In the genomic region with DNA sequence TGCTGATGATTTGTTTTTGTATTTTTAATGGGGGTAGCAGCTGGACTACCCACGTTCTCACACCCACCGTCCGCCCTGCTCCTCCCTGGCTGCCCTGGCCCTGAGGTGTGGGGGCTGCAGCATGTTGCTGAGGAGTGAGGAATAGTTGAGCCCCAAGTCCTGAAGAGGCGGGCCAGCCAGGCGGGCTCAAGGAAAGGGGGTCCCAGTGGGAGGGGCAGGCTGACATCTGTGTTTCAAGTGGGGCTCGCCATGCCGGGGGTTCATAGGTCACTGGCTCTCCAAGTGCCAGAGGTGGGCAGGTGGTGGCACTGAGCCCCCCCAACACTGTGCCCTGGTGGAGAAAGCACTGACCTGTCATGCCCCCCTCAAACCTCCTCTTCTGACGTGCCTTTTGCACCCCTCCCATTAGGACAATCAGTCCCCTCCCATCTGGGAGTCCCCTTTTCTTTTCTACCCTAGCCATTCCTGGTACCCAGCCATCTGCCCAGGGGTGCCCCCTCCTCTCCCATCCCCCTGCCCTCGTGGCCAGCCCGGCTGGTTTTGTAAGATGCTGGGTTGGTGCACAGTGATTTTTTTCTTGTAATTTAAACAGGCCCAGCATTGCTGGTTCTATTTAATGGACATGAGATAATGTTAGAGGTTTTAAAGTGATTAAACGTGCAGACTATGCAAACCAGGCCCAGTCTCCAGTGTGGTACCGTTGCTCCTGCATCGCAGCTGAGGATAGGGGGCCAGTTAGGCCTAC, we compare ENCODE assay signal across 11 cellular contexts. TPM values are rescaled to one million over a fixed set of nuclear protein-coding genes. Genes with fewer than 3 reads are reported as not detected.
DNase-seq lines count a peak whose midpoint lies in the region; ATAC-seq, FAIRE-seq and TF ChIP-seq lines count a peak whose summit lies in the region.
"Had no signal": no experiment of that assay in that cellular context is flagged by ENCODE, and none has a peak within 500 bp of the region (broad histone marks: within the 10 kb centered on the region; RNA-seq: fewer than 3 reads in every experiment).

No MANE protein-coding gene starts in this region.

- RAD21 ChIA-PET in GM12878 (lab: Charles Lee; ENCODE audit: unreplicated experiment): interaction anchor here (0.6 to 1.4 kb wide), 2 partner anchors 235 to 530 kb away, joined by 3 to 4 read pairs; no protein-coding TSS in a partner anchor

- no peak for TF ChIP-seq POLR2A in GM12878 (IDR thresholded peaks at IDR 0.05; ENCODE audit: low read depth, low read length)

- no peaks in the 10 kb centered on the region for H3K27me3 ChIP-seq in GM12878 (replicated peaks in 1 of 2; ENCODE audit: control insufficient read depth in 2 of 2, insufficient read depth in 2 of 2, low read length in 1 of 2)
- H3K27me3 ChIP-seq in stomach smooth muscle (ENCODE audit: control insufficient read depth in 1 of 2, insufficient read depth in 2 of 2, low read length in 2 of 2): no peaks in the 10 kb centered on the region
- no peaks in the 10 kb centered on the region for H3K27me3 ChIP-seq in foreskin keratinocyte

- no peaks in the 10 kb centered on the region for H4K20me1 ChIP-seq in GM12878 (ENCODE audit: control insufficient read depth, insufficient read depth)

- no TSS peak for BruUV-seq in GM12878 (replicated peaks; lab: Mats Ljungman, UMichigan)

- DNase-seq in T-helper 2 cell treated with Interferon-gamma antibody and Interleukin-4, amounts not matched to agents 5 μg/mL and 100 μg/mL, for 36 hours (ENCODE audit: low spot score): no peak
- DNase-seq in T-helper 2 cell (no peak), GM12878 (ENCODE audit: low read depth, low spot score) (no peak), memory B cell (ENCODE audit: low spot score in 2 of 2) (no peak), DMS79 (lab: John Stamatoyannopoulos, UW) (no peak), inferior parietal cortex (ENCODE audit: extremely low spot score) (no peak), foreskin keratinocyte (no peak)
- DNase-seq: GDM1, NCI-H82 had no signal

- H3K27ac ChIP-seq in GM12878 (ENCODE audit: control insufficient read depth, insufficient read depth): no peak overlapping the region
- H3K27ac ChIP-seq in stomach smooth muscle (ENCODE audit: low read length): peak overlapping the region; percentile 90
- H3K27ac ChIP-seq in foreskin keratinocyte: no peak overlapping the region

- H3K4me3 ChIP-seq in GM12878: no peak overlapping the region
- H3K4me3 ChIP-seq in stomach smooth muscle (ENCODE audit: low read length in 2 of 2): peak overlapping the region in 1 of 2 donors; percentile 73
- H3K4me3 ChIP-seq: A549 had no signal

- H3K4me1 ChIP-seq in GM12878 (ENCODE audit: control insufficient read depth, insufficient read depth, low read length) (peaks cover 19% of the 10 kb centered on the region), stomach smooth muscle (ENCODE audit: control insufficient read depth, insufficient read depth, low read length) (peaks cover 42% of the 10 kb centered on the region), foreskin keratinocyte (no peaks in the 10 kb centered on the region)
- H3K4me1 ChIP-seq: A549 had no signal

- H3K9ac ChIP-seq in GM12878 (ENCODE audit: control insufficient read depth, insufficient read depth, low read length) (no peak overlapping the region), stomach smooth muscle (ENCODE audit: low read length in 2 of 2) (peak overlapping the region; percentile 73 to 87)

- CTCF ChIA-PET in GM12878 (lab: Yijun Ruan, JAX): interaction anchor here (4.2 to 4.7 kb wide), 2 partner anchors 49 to 234 kb away, joined by 69 to 104 read pairs; a partner anchor contains a TSS

- H3K79me2 ChIP-seq in GM12878 (ENCODE audit: control insufficient read depth, insufficient read depth, low read length): no peaks in the 10 kb centered on the region; the same call in 1 of the 2 replicates

- TF ChIP-seq RAD21 in GM12878 (IDR thresholded peaks at IDR 0.05; ENCODE audit: insufficient read depth, low read depth, low read length): no peak

- no peak overlapping the region for H2AFZ ChIP-seq in GM12878 (ENCODE audit: control insufficient read depth, low read depth, low read length)

- in situ Hi-C loops in GM12878 (cut with MboI): no loop called here

- intact Hi-C loops in GM12878 (cut with micrococcal nuclease; ENCODE audit: unreplicated experiment): loop anchor here (10.0 kb wide), 1 partner anchor 388 kb away; no protein-coding TSS in a partner anchor

- peak overlapping the region; percentile 34 for H3K27ac Mint-ChIP-seq in T-helper 2 cell treated with Interferon-gamma antibody and Interleukin-4, amounts not matched to agents 5 μg/mL and 100 μg/mL, for 36 hours
- H3K27ac Mint-ChIP-seq in memory B cell: no peak overlapping the region

- SMC1A ChIA-PET in GM12878 (lab: Charles Lee; ENCODE audit: uncharacterized antibody, unreplicated experiment): interaction anchor here (4.6 kb wide), 1 partner anchor 234 kb away, joined by 49 read pairs; no protein-coding TSS in a partner anchor

- H3K9me3 ChIP-seq in GM12878 (replicated peaks; ENCODE audit: control insufficient read depth, insufficient read depth, low read length) (no peaks in the 10 kb centered on the region), stomach smooth muscle (ENCODE audit: control insufficient read depth in 2 of 2, low read length in 2 of 2) (no peaks in the 10 kb centered on the region)
- H3K9me3 ChIP-seq: A549 had no signal

- H3K9me3 Mint-ChIP-seq in T-helper 2 cell treated with Interferon-gamma antibody and Interleukin-4, amounts not matched to agents 5 μg/mL and 100 μg/mL, for 36 hours: no peaks in the 10 kb centered on the region
- H3K9me3 Mint-ChIP-seq in memory B cell: no peaks in the 10 kb centered on the region

- peaks cover 34% of the 10 kb centered on the region for H3K36me3 Mint-ChIP-seq in T-helper 2 cell treated with Interferon-gamma antibody and Interleukin-4, amounts not matched to agents 5 μg/mL and 100 μg/mL, for 36 hours (ENCODE audit: low read depth)
- peaks cover 12% of the 10 kb centered on the region for H3K36me3 Mint-ChIP-seq in memory B cell

- TF ChIP-seq EP300 in GM12878 (IDR thresholded peaks at IDR 0.05; ENCODE audit: borderline replicate concordance in 1 of 2, control insufficient read depth in 1 of 2, low read depth in 2 of 2, low read length in 2 of 2): no peak

- TF ChIP-seq CTCF in GM12878 (IDR thresholded peaks at IDR 0.05 in 2 of 3, conservative IDR thresholded peaks at IDR 0.05 in 1 of 3; ENCODE audit: control insufficient read depth in 2 of 3, extremely low read depth in 1 of 3, insufficient read depth in 1 of 3, low read depth in 3 of 3, low read length in 3 of 3) (no peak), foreskin keratinocyte (conservative IDR thresholded peaks at IDR 0.05) (no peak)

- no peaks in the 10 kb centered on the region for H3K27me3 Mint-ChIP-seq in T-helper 2 cell treated with Interferon-gamma antibody and Interleukin-4, amounts not matched to agents 5 μg/mL and 100 μg/mL, for 36 hours (ENCODE audit: low read depth)
- no peaks in the 10 kb centered on the region for H3K27me3 Mint-ChIP-seq in memory B cell

- no peak overlapping the region for H3K4me3 Mint-ChIP-seq in T-helper 2 cell treated with Interferon-gamma antibody and Interleukin-4, amounts not matched to agents 5 μg/mL and 100 μg/mL, for 36 hours
- peak overlapping the region; percentile 50 for H3K4me3 Mint-ChIP-seq in memory B cell

- WGBS in GM12878 (ENCODE audit: insufficient coverage, insufficient replicate concordance, low lambda C conversion rate, missing lambda C conversion rate): 78% methylated on average over 13 of the region's 13 CpGs

- peaks cover 25% of the 10 kb centered on the region for H3K4me1 Mint-ChIP-seq in T-helper 2 cell treated with Interferon-gamma antibody and Interleukin-4, amounts not matched to agents 5 μg/mL and 100 μg/mL, for 36 hours (ENCODE audit: low read depth)
- H3K4me1 Mint-ChIP-seq in memory B cell: peaks cover 15% of the 10 kb centered on the region

- no peak for ATAC-seq in GM12878
- no peak for ATAC-seq in memory B cell (ENCODE audit: low read depth)
- ATAC-seq in foreskin keratinocyte: no peak
- ATAC-seq: A549 had no signal

- FAIRE-seq in GM12878 (lab: Jason Lieb, UNC): no peak
- FAIRE-seq: A549 had no signal

- no peak overlapping the region for H3K4me2 ChIP-seq in GM12878 (ENCODE audit: control insufficient read depth, insufficient read depth)
- H3K4me2 ChIP-seq: A549 had no signal

- POLR2A ChIA-PET in GM12878 (lab: Charles Lee): no interaction called here

- peaks cover 7 to 23% of the 10 kb centered on the region in 2 experiments; a peak in 3 of 4 replicates for H3K36me3 ChIP-seq in GM12878 (ENCODE audit: control insufficient read depth in 2 of 2, insufficient read depth in 2 of 2, low read length in 1 of 2)
- H3K36me3 ChIP-seq in stomach smooth muscle (ENCODE audit: control insufficient read depth in 2 of 2, insufficient read depth in 2 of 2, low read length in 2 of 2): peaks cover 18 to 40% of the 10 kb centered on the region in 2 donors

RNA-seq across cellular contexts. Expression of a gene that starts 1.4 kb away (rescaled TPM):
- 21.3 and 22.9 TPM in 2 replicates for total RNA-seq in GM12878 (2013; cell fraction: nucleolus; rRNA removed)
- 19.5 and 21.7 TPM in 2 replicates for total RNA-seq in GM12878 (2014; rRNA removed)
- 6.1 and 7.0 TPM in 2 replicates for total RNA-seq in GM12878 (2014; rRNA removed; fragmentation: Illumina TruSeq; extraction: Trizol)
- 17.7 and 23.9 TPM in 2 replicates for total RNA-seq in GM12878 (2021)
- polyA plus RNA-seq in GM12878 (2011; ENCODE audit: low read depth): 2.3 TPM
- 0.07 and 0.09 TPM in 2 replicates for polyA plus RNA-seq in GM12878 (2011; rRNA removed)
- 0.12 and 0.13 TPM in 2 replicates for polyA plus RNA-seq in GM12878 (2011; cell fraction: cytosol; rRNA removed)
- polyA plus RNA-seq in GM12878 (2011; cell fraction: nucleus; rRNA removed): 0.28 and 0.34 TPM in 2 replicates
- polyA plus RNA-seq in GM12878 (2012): 6.4 and 6.7 TPM in 2 replicates
- polyA plus RNA-seq in GM12878 (2014; fragmentation: Illumina TruSeq; extraction: Trizol): 0.60 and 3.8 TPM in 2 replicates
- polyA plus RNA-seq in GM12878 (2014; fragmentation: Nextera tagmentation; extraction: Ambion mirVana): 1 to 10 TPM in 1 of 2 experiments, under 1 TPM in 1; 0.56 to 1.0 TPM
- 14.6 and 20.6 TPM in 2 replicates for polyA plus RNA-seq in GM12878 (2014; rRNA removed)
- 10 to 100 TPM; 12.7 to 16.1 TPM for polyA plus RNA-seq in GM12878 (2016; fragmentation: Nextera tagmentation; extraction: Ambion mirVana)
- polyA minus RNA-seq in GM12878 (2011; rRNA and poly(A)+ RNA removed): 0.10 TPM in 1 of 2 replicates, not detected in the other
- 0.83 TPM in 1 of 2 replicates, not detected in the other for polyA minus RNA-seq in GM12878 (2011; cell fraction: cytosol; rRNA and poly(A)+ RNA removed)
- polyA minus RNA-seq in GM12878 (2011; cell fraction: nucleus; rRNA and poly(A)+ RNA removed): 0.73 and 0.96 TPM in 2 replicates
- total RNA-seq in foreskin keratinocyte: 1.5 and 1.8 TPM in 2 replicates
- 0.69 and 1.5 TPM in 2 replicates for polyA plus RNA-seq in foreskin keratinocyte

RNA-seq across cellular contexts. Expression of a gene that starts 14.6 kb away (rescaled TPM):
- total RNA-seq in GM12878 (2013; cell fraction: nucleolus; rRNA removed): 47.7 and 63.7 TPM in 2 replicates
- total RNA-seq in GM12878 (2014; rRNA removed): 20.8 and 24.5 TPM in 2 replicates
- total RNA-seq in GM12878 (2014; rRNA removed; fragmentation: Illumina TruSeq; extraction: Trizol): 9.9 and 11.2 TPM in 2 replicates
- 36.9 and 39.9 TPM in 2 replicates for total RNA-seq in GM12878 (2021)
- polyA plus RNA-seq in GM12878 (2011; ENCODE audit: low read depth): 10.8 TPM
- polyA plus RNA-seq in GM12878 (2011; rRNA removed): 1.9 and 5.6 TPM in 2 replicates
- 8.3 and 8.8 TPM in 2 replicates for polyA plus RNA-seq in GM12878 (2011; cell fraction: cytosol; rRNA removed)
- 11.4 and 16.8 TPM in 2 replicates for polyA plus RNA-seq in GM12878 (2011; cell fraction: nucleus; rRNA removed)
- polyA plus RNA-seq in GM12878 (2012): 21.1 and 27.0 TPM in 2 replicates
- polyA plus RNA-seq in GM12878 (2014; fragmentation: Illumina TruSeq; extraction: Trizol): 3.3 and 10.1 TPM in 2 replicates
- 1 to 10 TPM in 1 of 2 experiments, under 1 TPM in 1; 0.47 to 1.3 TPM for polyA plus RNA-seq in GM12878 (2014; fragmentation: Nextera tagmentation; extraction: Ambion mirVana)
- 23.2 and 26.3 TPM in 2 replicates for polyA plus RNA-seq in GM12878 (2014; rRNA removed)
- 1 to 10 TPM; 5.6 to 5.9 TPM for polyA plus RNA-seq in GM12878 (2016; fragmentation: Nextera tagmentation; extraction: Ambion mirVana)
- polyA minus RNA-seq in GM12878 (2011; rRNA and poly(A)+ RNA removed): 7.2 and 13.4 TPM in 2 replicates
- polyA minus RNA-seq in GM12878 (2011; cell fraction: cytosol; rRNA and poly(A)+ RNA removed): 5.5 and 10.8 TPM in 2 replicates
- polyA minus RNA-seq in GM12878 (2011; cell fraction: nucleus; rRNA and poly(A)+ RNA removed): 5.2 and 5.9 TPM in 2 replicates
- total RNA-seq in foreskin keratinocyte: 62.7 and 78.9 TPM in 2 replicates
- polyA plus RNA-seq in foreskin keratinocyte: 47.7 and 55.9 TPM in 2 replicates

RNA-seq across cellular contexts. Expression of a gene that starts 20.1 kb away (rescaled TPM):
- total RNA-seq in GM12878 (2013; cell fraction: nucleolus; rRNA removed): 183 and 231 TPM in 2 replicates
- total RNA-seq in GM12878 (2014; rRNA removed) (25.4 and 29.5 TPM in 2 replicates), GM12878 (2014; rRNA removed; fragmentation: Illumina TruSeq; extraction: Trizol) (16.6 and 18.0 TPM in 2 replicates), GM12878 (2021) (62.4 and 79.4 TPM in 2 replicates), foreskin keratinocyte (10.3 and 11.0 TPM in 2 replicates)
- 21.4 TPM for polyA plus RNA-seq in GM12878 (2011; ENCODE audit: low read depth)
- polyA plus RNA-seq in GM12878 (2011; rRNA removed) (19.4 and 38.9 TPM in 2 replicates), GM12878 (2014; fragmentation: Illumina TruSeq; extraction: Trizol) (26.9 and 47.8 TPM in 2 replicates), GM12878 (2014; fragmentation: Nextera tagmentation; extraction: Ambion mirVana) (1 to 10 TPM; 4.2 to 4.4 TPM), GM12878 (2014; rRNA removed) (66.4 and 71.1 TPM in 2 replicates), GM12878 (2016; fragmentation: Nextera tagmentation; extraction: Ambion mirVana) (10 to 100 TPM; 13.7 to 16.8 TPM), foreskin keratinocyte (4.8 and 5.8 TPM in 2 replicates)
- 46.4 and 74.6 TPM in 2 replicates for polyA plus RNA-seq in GM12878 (2011; cell fraction: cytosol; rRNA removed)
- 937 and 972 TPM in 2 replicates for polyA plus RNA-seq in GM12878 (2011; cell fraction: nucleus; rRNA removed)
- polyA plus RNA-seq in GM12878 (2012): 39.6 and 54.1 TPM in 2 replicates
- 36.3 and 44.3 TPM in 2 replicates for polyA minus RNA-seq in GM12878 (2011; rRNA and poly(A)+ RNA removed)
- 8.0 and 15.0 TPM in 2 replicates for polyA minus RNA-seq in GM12878 (2011; cell fraction: cytosol; rRNA and poly(A)+ RNA removed)
- polyA minus RNA-seq in GM12878 (2011; cell fraction: nucleus; rRNA and poly(A)+ RNA removed): 124 and 200 TPM in 2 replicates

RNA-seq across cellular contexts. Expression of a gene that starts 49.4 kb away (rescaled TPM):
- 34.1 and 48.7 TPM in 2 replicates for total RNA-seq in GM12878 (2013; cell fraction: nucleolus; rRNA removed)
- total RNA-seq in GM12878 (2014; rRNA removed) (25.7 and 27.7 TPM in 2 replicates), GM12878 (2014; rRNA removed; fragmentation: Illumina TruSeq; extraction: Trizol) (19.9 and 21.0 TPM in 2 replicates), GM12878 (2021) (20.3 and 24.6 TPM in 2 replicates), foreskin keratinocyte (15.7 and 16.1 TPM in 2 replicates)
- polyA plus RNA-seq in GM12878 (2011; ENCODE audit: low read depth): 8.8 TPM
- polyA plus RNA-seq in GM12878 (2011; rRNA removed) (15.2 and 19.3 TPM in 2 replicates), GM12878 (2014; fragmentation: Illumina TruSeq; extraction: Trizol) (22.2 and 25.7 TPM in 2 replicates), GM12878 (2014; fragmentation: Nextera tagmentation; extraction: Ambion mirVana) (1 to 10 TPM; 5.6 to 9.0 TPM), GM12878 (2014; rRNA removed) (30.4 and 32.2 TPM in 2 replicates), GM12878 (2016; fragmentation: Nextera tagmentation; extraction: Ambion mirVana) (10 to 100 TPM; 35.9 to 39.5 TPM), foreskin keratinocyte (23.7 and 25.1 TPM in 2 replicates)
- 24.1 and 26.6 TPM in 2 replicates for polyA plus RNA-seq in GM12878 (2011; cell fraction: cytosol; rRNA removed)
- 18.4 and 21.1 TPM in 2 replicates for polyA plus RNA-seq in GM12878 (2011; cell fraction: nucleus; rRNA removed)
- polyA plus RNA-seq in GM12878 (2012): 11.5 and 16.8 TPM in 2 replicates
- polyA minus RNA-seq in GM12878 (2011; rRNA and poly(A)+ RNA removed): 22.6 and 28.6 TPM in 2 replicates
- polyA minus RNA-seq in GM12878 (2011; cell fraction: cytosol; rRNA and poly(A)+ RNA removed): 5.5 and 6.2 TPM in 2 replicates
- polyA minus RNA-seq in GM12878 (2011; cell fraction: nucleus; rRNA and poly(A)+ RNA removed): 24.1 and 39.4 TPM in 2 replicates

RNA-seq across cellular contexts. Expression of a gene that starts 52.1 kb away (rescaled TPM):
- total RNA-seq in GM12878 (2013; cell fraction: nucleolus; rRNA removed): 81.1 and 96.0 TPM in 2 replicates
- total RNA-seq in GM12878 (2014; rRNA removed) (31.6 and 40.4 TPM in 2 replicates), GM12878 (2014; rRNA removed; fragmentation: Illumina TruSeq; extraction: Trizol) (21.3 TPM in 2 replicates), GM12878 (2021) (56.3 and 58.9 TPM in 2 replicates), foreskin keratinocyte (59.0 and 59.7 TPM in 2 replicates)
- polyA plus RNA-seq in GM12878 (2011; ENCODE audit: low read depth): 23.7 TPM
- polyA plus RNA-seq in GM12878 (2011; rRNA removed) (24.2 and 40.5 TPM in 2 replicates), GM12878 (2014; fragmentation: Illumina TruSeq; extraction: Trizol) (12.6 and 22.1 TPM in 2 replicates), GM12878 (2014; fragmentation: Nextera tagmentation; extraction: Ambion mirVana) (10 to 100 TPM; 10.3 to 19.8 TPM), GM12878 (2014; rRNA removed) (44.5 and 48.8 TPM in 2 replicates), GM12878 (2016; fragmentation: Nextera tagmentation; extraction: Ambion mirVana) (10 to 100 TPM; 56.6 to 57.8 TPM), foreskin keratinocyte (46.5 and 52.5 TPM in 2 replicates)
- polyA plus RNA-seq in GM12878 (2011; cell fraction: cytosol; rRNA removed): 45.4 and 64.5 TPM in 2 replicates
- polyA plus RNA-seq in GM12878 (2011; cell fraction: nucleus; rRNA removed): 188 and 193 TPM in 2 replicates
- polyA plus RNA-seq in GM12878 (2012): 43.0 and 46.7 TPM in 2 replicates
- polyA minus RNA-seq in GM12878 (2011; rRNA and poly(A)+ RNA removed): 53.8 and 78.0 TPM in 2 replicates
- polyA minus RNA-seq in GM12878 (2011; cell fraction: cytosol; rRNA and poly(A)+ RNA removed): 17.4 and 27.0 TPM in 2 replicates
- 46.8 and 70.7 TPM in 2 replicates for polyA minus RNA-seq in GM12878 (2011; cell fraction: nucleus; rRNA and poly(A)+ RNA removed)
